13 cellular contexts compared by ENCODE assay signal in the genomic region with DNA sequence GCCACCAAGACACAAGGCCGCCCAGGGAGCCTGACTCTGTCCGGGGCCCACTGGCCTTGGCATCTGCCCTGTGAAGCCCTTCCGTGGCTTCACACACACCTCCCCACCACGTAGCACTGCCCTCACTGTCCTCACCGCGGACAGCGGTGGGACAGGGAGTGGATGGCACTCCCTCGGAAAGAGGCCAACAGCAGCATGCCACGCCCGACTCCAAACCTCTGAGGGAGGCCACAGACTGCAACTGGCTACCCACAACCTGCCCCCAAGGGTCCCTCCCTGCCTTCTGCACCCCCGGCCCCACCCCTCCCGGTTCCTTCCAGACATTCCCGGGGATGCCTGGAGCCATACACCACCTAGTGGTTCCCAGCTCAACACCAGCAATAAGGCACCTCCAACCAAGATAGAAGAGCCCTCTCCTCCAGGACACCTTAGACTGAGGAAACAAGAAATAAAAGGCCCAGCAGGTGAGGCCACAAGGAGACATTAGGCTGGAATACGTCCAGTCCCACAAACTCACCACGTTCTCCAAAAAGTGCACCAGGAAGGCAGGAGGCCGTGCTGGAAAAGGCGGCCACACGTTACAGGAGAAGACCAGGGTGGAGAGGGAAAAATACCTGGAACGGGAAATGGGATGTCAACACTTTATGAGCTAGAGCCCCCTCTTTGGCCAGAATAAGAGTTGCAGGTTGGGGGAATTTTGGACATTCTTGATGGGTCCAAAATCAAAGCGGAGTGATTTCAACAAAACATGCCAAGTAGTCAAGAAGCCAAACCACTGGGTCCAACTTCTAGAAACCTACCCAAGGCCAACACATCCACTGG.
A peak's percentile ranks its signal among the peaks of the same experiment; 100 is the strongest.
DNase-seq lines count a peak whose midpoint lies in the region; ATAC-seq, FAIRE-seq and TF ChIP-seq lines count a peak whose summit lies in the region.
"Had no signal": no experiment of that assay in that cellular context is flagged by ENCODE, and none has a peak within 500 bp of the region (broad histone marks: within the 10 kb centered on the region; RNA-seq: fewer than 3 reads in every experiment).

No MANE protein-coding gene starts in this region.

- no TSS peak for BruUV-seq in Calu3 (replicated peaks; lab: Mats Ljungman, UMichigan)

- H3K27me3 Mint-ChIP-seq in Calu3 (ENCODE audit: unreplicated experiment) = no peaks in the 10 kb centered on the region

- peaks cover 72% of the 10 kb centered on the region for H3K4me1 Mint-ChIP-seq in Calu3 (ENCODE audit: low read depth, unreplicated experiment)

- TF ChIP-seq CTCF in Calu3 (IDR thresholded peaks at IDR 0.05; ENCODE audit: unreplicated experiment) = peak; percentile 47
- peak; percentile 46 for TF ChIP-seq CTCF in brain microvascular endothelial cell (IDR thresholded peaks at IDR 0.05; ENCODE audit: low read depth, low read length, missing control alignments)
- TF ChIP-seq CTCF in mucosa of descending colon (IDR thresholded peaks at IDR 0.05) = peak; percentile 6

- H3K27ac Mint-ChIP-seq in Calu3 (ENCODE audit: unreplicated experiment) = peak overlapping the region; percentile 76
- H3K27ac Mint-ChIP-seq: activated T-cell treated with anti-CD3 and anti-CD28 coated beads, Interleukin-2, amount 50 U/mL, for 72 hours had no signal

- H3K36me3 Mint-ChIP-seq in Calu3 (ENCODE audit: insufficient read depth, unreplicated experiment) = peaks cover 34% of the 10 kb centered on the region

- no peaks in the 10 kb centered on the region for H3K27me3 ChIP-seq in brain microvascular endothelial cell (replicated peaks)
- H3K27me3 ChIP-seq: right lobe of liver, vagina had no signal

- H3K4me3 Mint-ChIP-seq in Calu3 (ENCODE audit: low read depth, unreplicated experiment) = peak overlapping the region; percentile 40
- H3K4me3 Mint-ChIP-seq: activated T-cell treated with anti-CD3 and anti-CD28 coated beads, Interleukin-2, amount 50 U/mL, for 72 hours had no signal

- FAIRE-seq in HTR-8/SVneo (lab: Jason Lieb, UNC) = peak; percentile 79
- FAIRE-seq: TTC549 had no signal

- DNase-seq in Calu3 (peak; percentile 63), HTR-8/SVneo (ENCODE audit: insufficient read length, low spot score) (no peak), brain microvascular endothelial cell (no peak), mucosa of descending colon (peak; percentile 70 to 77 (median 74)), DMS79 treated with DMSO at 0.1 percent for 48 hours (lab: John Stamatoyannopoulos, UW) (no peak)
- no peak for DNase-seq in NK-92 treated with Interleukin-12 subunit alpha and Interleukin-12 subunit beta, amount 100 ng/mL, for 24 hours (lab: John Stamatoyannopoulos, UW)
- no peak for DNase-seq in stimulated activated naive CD4-positive, alpha-beta T cell treated with Interleukin-2 at 50 U/mL for 16 hours (lab: John Stamatoyannopoulos, UW)
- DNase-seq: activated T-cell treated with anti-CD3 and anti-CD28 coated beads, Interleukin-2, amount 50 U/mL, for 72 hours; NCI-H1092; right lobe of liver had no signal

- ATAC-seq in mucosa of descending colon (peak; percentile 63), HG03342 (IDR thresholded peaks at IDR 0.05; ENCODE audit: unreplicated experiment) (no peak)
- ATAC-seq: activated T-cell treated with anti-CD3 and anti-CD28 coated beads, Interleukin-2, amount 50 U/mL, for 72 hours had no signal

- H3K4me3 ChIP-seq in brain microvascular endothelial cell (ENCODE audit: low read depth, low read length) = no peak overlapping the region
- H3K4me3 ChIP-seq in mucosa of descending colon = no peak overlapping the region
- H3K4me3 ChIP-seq: right lobe of liver, vagina had no signal

- CTCF ChIA-PET in Calu3 (lab: Charles Lee) = interaction anchor here (1.5 kb wide), 1 partner anchor 23 kb away, joined by 3 read pairs; no protein-coding TSS in a partner anchor

- H3K36me3 ChIP-seq in brain microvascular endothelial cell (replicated peaks) (no peaks in the 10 kb centered on the region), mucosa of descending colon (ENCODE audit: low read depth) (no peaks in the 10 kb centered on the region)
- H3K36me3 ChIP-seq: right lobe of liver, vagina had no signal

- in situ Hi-C loops in brain microvascular endothelial cell (cut with HindIII; ENCODE audit: low pct_ligation_motif_present, low sequenced_read_pairs) = no loop called here

- no peaks in the 10 kb centered on the region for H3K9me3 ChIP-seq in mucosa of descending colon
- H3K9me3 ChIP-seq: right lobe of liver, vagina had no signal

- H3K27ac ChIP-seq in brain microvascular endothelial cell = no peak overlapping the region
- H3K27ac ChIP-seq: right lobe of liver, vagina had no signal

- H3K4me1 ChIP-seq in mucosa of descending colon (ENCODE audit: low read depth) = peaks cover 56% of the 10 kb centered on the region
- H3K4me1 ChIP-seq: right lobe of liver, vagina had no signal

- no peaks in the 10 kb centered on the region for H3K9me3 Mint-ChIP-seq in Calu3 (ENCODE audit: low read depth, unreplicated experiment)
- H3K9me3 Mint-ChIP-seq: activated T-cell treated with anti-CD3 and anti-CD28 coated beads, Interleukin-2, amount 50 U/mL, for 72 hours had no signal

- intact Hi-C loops in Calu3 (cut with micrococcal nuclease; ENCODE audit: unreplicated experiment) = no loop called here
- intact Hi-C loops in mucosa of descending colon (cut with DNase I, micrococcal nuclease) = no loop called here

Comparison
In these comparisons a context has a peak if more than half of its experiments do, and no peak if none do; other contexts are left out.
1. DNase-seq: peak in Calu3 (single experiment) and mucosa of descending colon (3 of 3); none in HTR-8/SVneo (single experiment), brain microvascular endothelial cell (single experiment), NK-92 treated with Interleukin-12 subunit alpha and Interleukin-12 subunit beta, amount 100 ng/mL, for 24 hours (single experiment), DMS79 treated with DMSO at 0.1 percent for 48 hours (single experiment) and stimulated activated naive CD4-positive, alpha-beta T cell treated with Interleukin-2 at 50 U/mL for 16 hours (single experiment).
2. Peak in every context shown above with its lines, with median percentiles within 50 percentile points of each other: CTCF ChIP-seq.